Comparison of ENCODE assay signal across 1 cellular context in genomic region chr6:56652231-56652630, GRCh38.
A peak's percentile ranks its signal among the peaks of the same experiment; 100 is the strongest.
TF ChIP-seq lines count a peak whose summit lies in the region.

No MANE protein-coding gene starts in this region.

TF ChIP-seq in HepG2, 621 proteins besides CTCF, POLR2A, EP300 and RAD21:
- TF ChIP-seq CBX1 (IDR thresholded peaks at IDR 0.05; ENCODE audit: low read depth) (no peak), SOX5 (CRISPR knock-in tag; IDR thresholded peaks at IDR 0.05; ENCODE audit: borderline replicate concordance) (peak; percentile 48; the same call in 1 of the 2 replicates), SOX13 (IDR thresholded peaks at IDR 0.05) (no peak), SOX13 (CRISPR knock-in tag; conservative IDR thresholded peaks at IDR 0.05 in 1 of 2, IDR thresholded peaks at IDR 0.05 in 1 of 2) (peak in 1 of 2 experiments; percentile 50; a peak in 1 of 4 replicates)
